ENCODE assay signal across 1 cellular context in the genomic region with DNA sequence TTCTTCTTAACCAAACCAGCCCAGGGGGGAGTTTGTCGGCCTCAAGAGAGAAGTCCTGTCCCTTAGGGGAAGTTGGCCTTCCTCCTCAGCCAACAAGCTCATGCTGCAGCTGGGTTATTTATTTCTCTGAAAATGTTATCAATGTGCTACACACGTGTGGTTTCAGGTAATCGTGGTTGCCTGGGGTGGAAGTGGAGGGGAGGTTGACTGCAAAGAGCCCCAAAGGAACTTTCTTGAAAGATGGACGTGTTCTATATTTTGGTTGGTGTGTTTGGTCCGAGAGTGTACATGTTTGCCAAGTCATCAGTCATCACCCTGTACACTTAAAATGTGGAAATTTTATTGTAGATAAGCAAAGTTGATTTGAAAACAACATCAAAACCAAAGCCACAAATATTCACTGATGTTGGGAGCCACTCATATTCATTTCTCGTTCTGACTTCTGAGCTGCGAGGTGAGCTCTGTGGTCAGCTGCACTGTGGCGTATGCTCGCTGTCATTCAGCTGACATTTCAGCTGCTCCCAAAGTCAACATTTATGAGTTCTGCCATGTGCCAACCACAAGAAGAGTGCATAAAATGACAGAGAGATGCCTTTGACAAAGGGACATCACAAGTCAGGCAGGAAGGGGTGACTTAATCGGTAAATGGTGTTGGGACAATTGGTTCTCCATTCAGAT.
A peak's percentile ranks its signal among the peaks of the same experiment; 100 is the strongest.
TF ChIP-seq lines count a peak whose summit lies in the region.

No MANE protein-coding gene starts in this region.

TF ChIP-seq in GM12878, 131 proteins besides CTCF, POLR2A, EP300 and RAD21 (continued from another document and continues in another):
- TF ChIP-seq, protein P1, sequence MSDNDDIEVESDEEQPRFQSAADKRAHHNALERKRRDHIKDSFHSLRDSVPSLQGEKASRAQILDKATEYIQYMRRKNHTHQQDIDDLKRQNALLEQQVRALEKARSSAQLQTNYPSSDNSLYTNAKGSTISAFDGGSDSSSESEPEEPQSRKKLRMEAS (IDR thresholded peaks at IDR 0.05; ENCODE audit: low read depth, low read length): peak; percentile 27; the same call in 1 of the 2 replicates
- TF ChIP-seq FOS (IDR thresholded peaks at IDR 0.05; ENCODE audit: borderline replicate concordance, extremely low read depth, insufficient read length) (no peak), NKRF (conservative IDR thresholded peaks at IDR 0.05) (peak; percentile 7; the same call in 1 of the 2 replicates), SPI1 (IDR thresholded peaks at IDR 0.05; ENCODE audit: borderline replicate concordance, insufficient read depth, low read depth, low read length) (peak; percentile 47; the same call in 1 of the 2 replicates), ASH2L (IDR thresholded peaks at IDR 0.05; ENCODE audit: borderline replicate concordance, low read depth) (no peak), SMAD5 (IDR thresholded peaks at IDR 0.05; ENCODE audit: low read depth) (no peak), EED (IDR thresholded peaks at IDR 0.05; ENCODE audit: low read depth) (peak; percentile 85), POLR2AphosphoS5 (IDR thresholded peaks at IDR 0.05; ENCODE audit: low read length) (no peak), KAT2A (conservative IDR thresholded peaks at IDR 0.05; ENCODE audit: control insufficient read depth, low read depth, low read length) (no peak), E4F1 (IDR thresholded peaks at IDR 0.05; ENCODE audit: borderline replicate concordance, partially characterized antibody) (no peak), ZNF274 (IDR thresholded peaks at IDR 0.05; ENCODE audit: insufficient read depth, insufficient read length) (no peak), BRCA1 (IDR thresholded peaks at IDR 0.05; ENCODE audit: low read depth, low read length) (no peak), HCFC1 (IDR thresholded peaks at IDR 0.05; ENCODE audit: low read length) (no peak), CREM (IDR thresholded peaks at IDR 0.05; ENCODE audit: low read depth) (peak; percentile 91), RFX5 (IDR thresholded peaks at IDR 0.05; ENCODE audit: low read depth, low read length) (no peak), ZNF622 (IDR thresholded peaks at IDR 0.05) (no peak), ELK1 (IDR thresholded peaks at IDR 0.05; ENCODE audit: low read depth, low read length) (no peak), NR2F1 (conservative IDR thresholded peaks at IDR 0.05) (peak; percentile 86), PBX3 (IDR thresholded peaks at IDR 0.05; ENCODE audit: insufficient replicate concordance, low read depth, low read length) (peak; percentile 79), ZBTB4 (CRISPR knock-in tag; IDR thresholded peaks at IDR 0.05) (no peak), KLF5 (IDR thresholded peaks at IDR 0.05; ENCODE audit: partially characterized antibody) (no peak), FOXM1 (IDR thresholded peaks at IDR 0.05; ENCODE audit: low read depth, low read length) (peak; percentile 92)
- TF ChIP-seq, protein P2, sequence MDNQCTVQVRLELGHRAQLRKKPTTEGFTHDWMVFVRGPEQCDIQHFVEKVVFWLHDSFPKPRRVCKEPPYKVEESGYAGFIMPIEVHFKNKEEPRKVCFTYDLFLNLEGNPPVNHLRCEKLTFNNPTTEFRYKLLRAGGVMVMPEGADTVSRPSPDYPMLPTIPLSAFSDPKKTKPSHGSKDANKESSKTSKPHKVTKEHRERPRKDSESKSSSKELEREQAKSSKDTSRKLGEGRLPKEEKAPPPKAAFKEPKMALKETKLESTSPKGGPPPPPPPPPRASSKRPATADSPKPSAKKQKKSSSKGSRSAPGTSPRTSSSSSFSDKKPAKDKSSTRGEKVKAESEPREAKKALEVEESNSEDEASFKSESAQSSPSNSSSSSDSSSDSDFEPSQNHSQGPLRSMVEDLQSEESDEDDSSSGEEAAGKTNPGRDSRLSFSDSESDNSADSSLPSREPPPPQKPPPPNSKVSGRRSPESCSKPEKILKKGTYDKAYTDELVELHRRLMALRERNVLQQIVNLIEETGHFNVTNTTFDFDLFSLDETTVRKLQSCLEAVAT (IDR thresholded peaks at IDR 0.05): peak; percentile 95
- TF ChIP-seq, protein P3, sequence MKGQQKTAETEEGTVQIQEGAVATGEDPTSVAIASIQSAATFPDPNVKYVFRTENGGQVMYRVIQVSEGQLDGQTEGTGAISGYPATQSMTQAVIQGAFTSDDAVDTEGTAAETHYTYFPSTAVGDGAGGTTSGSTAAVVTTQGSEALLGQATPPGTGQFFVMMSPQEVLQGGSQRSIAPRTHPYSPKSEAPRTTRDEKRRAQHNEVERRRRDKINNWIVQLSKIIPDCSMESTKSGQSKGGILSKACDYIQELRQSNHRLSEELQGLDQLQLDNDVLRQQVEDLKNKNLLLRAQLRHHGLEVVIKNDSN (IDR thresholded peaks at IDR 0.05; ENCODE audit: borderline replicate concordance, extremely low read length, insufficient read depth, low read depth, low read length): no peak
- TF ChIP-seq, protein P4, sequence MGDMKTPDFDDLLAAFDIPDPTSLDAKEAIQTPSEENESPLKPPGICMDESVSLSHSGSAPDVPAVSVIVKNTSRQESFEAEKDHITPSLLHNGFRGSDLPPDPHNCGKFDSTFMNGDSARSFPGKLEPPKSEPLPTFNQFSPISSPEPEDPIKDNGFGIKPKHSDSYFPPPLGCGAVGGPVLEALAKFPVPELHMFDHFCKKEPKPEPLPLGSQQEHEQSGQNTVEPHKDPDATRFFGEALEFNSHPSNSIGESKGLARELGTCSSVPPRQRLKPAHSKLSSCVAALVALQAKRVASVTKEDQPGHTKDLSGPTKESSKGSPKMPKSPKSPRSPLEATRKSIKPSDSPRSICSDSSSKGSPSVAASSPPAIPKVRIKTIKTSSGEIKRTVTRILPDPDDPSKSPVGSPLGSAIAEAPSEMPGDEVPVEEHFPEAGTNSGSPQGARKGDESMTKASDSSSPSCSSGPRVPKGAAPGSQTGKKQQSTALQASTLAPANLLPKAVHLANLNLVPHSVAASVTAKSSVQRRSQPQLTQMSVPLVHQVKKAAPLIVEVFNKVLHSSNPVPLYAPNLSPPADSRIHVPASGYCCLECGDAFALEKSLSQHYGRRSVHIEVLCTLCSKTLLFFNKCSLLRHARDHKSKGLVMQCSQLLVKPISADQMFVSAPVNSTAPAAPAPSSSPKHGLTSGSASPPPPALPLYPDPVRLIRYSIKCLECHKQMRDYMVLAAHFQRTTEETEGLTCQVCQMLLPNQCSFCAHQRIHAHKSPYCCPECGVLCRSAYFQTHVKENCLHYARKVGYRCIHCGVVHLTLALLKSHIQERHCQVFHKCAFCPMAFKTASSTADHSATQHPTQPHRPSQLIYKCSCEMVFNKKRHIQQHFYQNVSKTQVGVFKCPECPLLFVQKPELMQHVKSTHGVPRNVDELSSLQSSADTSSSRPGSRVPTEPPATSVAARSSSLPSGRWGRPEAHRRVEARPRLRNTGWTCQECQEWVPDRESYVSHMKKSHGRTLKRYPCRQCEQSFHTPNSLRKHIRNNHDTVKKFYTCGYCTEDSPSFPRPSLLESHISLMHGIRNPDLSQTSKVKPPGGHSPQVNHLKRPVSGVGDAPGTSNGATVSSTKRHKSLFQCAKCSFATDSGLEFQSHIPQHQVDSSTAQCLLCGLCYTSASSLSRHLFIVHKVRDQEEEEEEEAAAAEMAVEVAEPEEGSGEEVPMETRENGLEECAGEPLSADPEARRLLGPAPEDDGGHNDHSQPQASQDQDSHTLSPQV (IDR thresholded peaks at IDR 0.05): no peak
- TF ChIP-seq, protein P5, sequence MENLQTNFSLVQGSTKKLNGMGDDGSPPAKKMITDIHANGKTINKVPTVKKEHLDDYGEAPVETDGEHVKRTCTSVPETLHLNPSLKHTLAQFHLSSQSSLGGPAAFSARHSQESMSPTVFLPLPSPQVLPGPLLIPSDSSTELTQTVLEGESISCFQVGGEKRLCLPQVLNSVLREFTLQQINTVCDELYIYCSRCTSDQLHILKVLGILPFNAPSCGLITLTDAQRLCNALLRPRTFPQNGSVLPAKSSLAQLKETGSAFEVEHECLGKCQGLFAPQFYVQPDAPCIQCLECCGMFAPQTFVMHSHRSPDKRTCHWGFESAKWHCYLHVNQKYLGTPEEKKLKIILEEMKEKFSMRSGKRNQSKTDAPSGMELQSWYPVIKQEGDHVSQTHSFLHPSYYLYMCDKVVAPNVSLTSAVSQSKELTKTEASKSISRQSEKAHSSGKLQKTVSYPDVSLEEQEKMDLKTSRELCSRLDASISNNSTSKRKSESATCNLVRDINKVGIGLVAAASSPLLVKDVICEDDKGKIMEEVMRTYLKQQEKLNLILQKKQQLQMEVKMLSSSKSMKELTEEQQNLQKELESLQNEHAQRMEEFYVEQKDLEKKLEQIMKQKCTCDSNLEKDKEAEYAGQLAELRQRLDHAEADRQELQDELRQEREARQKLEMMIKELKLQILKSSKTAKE (IDR thresholded peaks at IDR 0.05; ENCODE audit: low read depth, poor library complexity, severe bottlenecking): peak; percentile 82
- TF ChIP-seq, protein P6, sequence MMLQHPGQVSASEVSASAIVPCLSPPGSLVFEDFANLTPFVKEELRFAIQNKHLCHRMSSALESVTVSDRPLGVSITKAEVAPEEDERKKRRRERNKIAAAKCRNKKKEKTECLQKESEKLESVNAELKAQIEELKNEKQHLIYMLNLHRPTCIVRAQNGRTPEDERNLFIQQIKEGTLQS (IDR thresholded peaks at IDR 0.05; ENCODE audit: borderline replicate concordance, extremely low read depth, low read depth, low read length): no peak
